Comparison of ENCODE assay signal across 8 cellular contexts in genomic region chr16:50747206-50747956, GRCh38. TPM values are rescaled to one million over a fixed set of nuclear protein-coding genes. Genes with fewer than 3 reads are reported as not detected.
DNase-seq lines count a peak whose midpoint lies in the region; ATAC-seq and TF ChIP-seq lines count a peak whose summit lies in the region.

No MANE protein-coding gene starts in this region.

- DNase-seq in SW480 (ENCODE audit: low spot score) (peak; percentile 62), fibroblast of villous mesenchyme (ENCODE audit: low read depth) (peak; percentile 11), spleen (no peak)

- WGBS in spleen, 5 donors, result 11 to 20% (median 14%) methylated on average over 7 of the region's 7 CpGs

- H3K27me3 ChIP-seq in spleen (replicated peaks in 1 of 7), result no peaks in the 10 kb centered on the region

- no peaks in the 10 kb centered on the region for H3K9me3 ChIP-seq in spleen

- TF ChIP-seq CTCF in C4-2B (conservative IDR thresholded peaks at IDR 0.05) (peak; percentile 47), fibroblast of villous mesenchyme (IDR thresholded peaks at IDR 0.05; ENCODE audit: insufficient read depth, low read depth, low read length) (no peak), spleen (IDR thresholded peaks at IDR 0.05 in 8 of 11, conservative IDR thresholded peaks at IDR 0.05 in 3 of 11) (peak in 10 of 11 experiments; percentile 9 to 67 (median 45))

- peaks cover 64 to 98% (median 88%) of the 10 kb centered on the region in 6 donors for H3K4me1 ChIP-seq in spleen

- ATAC-seq in GM18508 (IDR thresholded peaks at IDR 0.05; ENCODE audit: insufficient read depth, unreplicated experiment) (peak; percentile 45), HG03432 (IDR thresholded peaks at IDR 0.05; ENCODE audit: unreplicated experiment) (peak; percentile 73), GM21515 (IDR thresholded peaks at IDR 0.05; ENCODE audit: unreplicated experiment) (no peak), HG03439 (IDR thresholded peaks at IDR 0.05; ENCODE audit: unreplicated experiment) (no peak)

- H3K27ac ChIP-seq in C4-2B, result no peak overlapping the region
- H3K27ac ChIP-seq in spleen, result peak overlapping the region; percentile 51 to 100 (median 98)

- H3K4me3 ChIP-seq in fibroblast of villous mesenchyme (ENCODE audit: low read depth, low read length), result no peak overlapping the region
- H3K4me3 ChIP-seq in spleen, result peak overlapping the region in 1 of 8 donors; percentile 26

- H3K36me3 ChIP-seq in spleen, result peaks cover 0 to 55% (median 18%) of the 10 kb centered on the region in 6 donors

- no peak for TF ChIP-seq POLR2A in spleen (IDR thresholded peaks at IDR 0.05)

- intact Hi-C loops in spleen (cut with DNase I; ENCODE audit: low total_unique reads), result loop anchor here (5.0 kb wide), 1 partner anchor 80 kb away; no protein-coding TSS in a partner anchor

RNA-seq across cellular contexts. Expression of gene CYLD, which starts 5.5 kb away (rescaled TPM):
- 35.4 and 67.8 TPM in 2 replicates for total RNA-seq in fibroblast of villous mesenchyme
- 100 to 1,000 TPM in 6 of 7 donors, 10 to 100 TPM in 1; 90.3 to 133 (median 108) TPM for total RNA-seq in spleen
- polyA plus RNA-seq in spleen, result 10 to 100 TPM; 19.9 to 31.0 (median 30.7) TPM

RNA-seq across cellular contexts. Expression of gene NOD2, which starts 54.0 kb away (rescaled TPM):
- total RNA-seq in fibroblast of villous mesenchyme (not detected in 2 replicates), spleen (10 to 100 TPM in 3 of 7 donors, 1 to 10 TPM in 4; 5.6 to 23.2 (median 9.9) TPM)
- 1 to 10 TPM in 2 of 3 donors, under 1 TPM in 1; 0.41 to 2.8 (median 2.3) TPM for polyA plus RNA-seq in spleen

Comparison
In these comparisons a context has a peak if more than half of its experiments do, and no peak if none do; other contexts are left out.
1. ATAC-seq: peak in GM18508 (single experiment) and HG03432 (single experiment); none in GM21515 (single experiment) and HG03439 (single experiment).